Comparison of ENCODE assay signal across 10 cellular contexts in genomic region chr16:72394526-72394925, GRCh38.
"Had no signal": no experiment of that assay in that cellular context is flagged by ENCODE, and none has a peak within 500 bp of the region (broad histone marks: within the 10 kb centered on the region; RNA-seq: fewer than 3 reads in every experiment).

No MANE protein-coding gene starts in this region.

- FAIRE-seq: HepG2 had no signal

- H3K4me1 ChIP-seq: HAP-1 had no signal

- H3K27me3 Mint-ChIP-seq: IgD-negative memory B cell had no signal

- H3K27ac Mint-ChIP-seq: HFFc6, IgD-negative memory B cell had no signal

- H2AFZ ChIP-seq: GM23248 had no signal

- H3K4me3 Mint-ChIP-seq: HFFc6, IgD-negative memory B cell had no signal

- H3K9ac ChIP-seq: GM23248 had no signal

- H3K4me1 Mint-ChIP-seq: IgD-negative memory B cell had no signal

- ATAC-seq: HCT116, HepG2 had no signal

- H3K27ac ChIP-seq: GM23248, HL-60 had no signal

- DNase-seq: GM23248, GOT3, H7, HFFc6, KG1 had no signal

- H3K36me3 Mint-ChIP-seq: IgD-negative memory B cell had no signal

- H3K9me3 ChIP-seq: HAP-1 had no signal

- H3K36me3 ChIP-seq: HAP-1 had no signal

- H3K4me3 ChIP-seq: GM23248, HAP-1 had no signal
